ENCODE assay signal across 6 cellular contexts in the genomic region with DNA sequence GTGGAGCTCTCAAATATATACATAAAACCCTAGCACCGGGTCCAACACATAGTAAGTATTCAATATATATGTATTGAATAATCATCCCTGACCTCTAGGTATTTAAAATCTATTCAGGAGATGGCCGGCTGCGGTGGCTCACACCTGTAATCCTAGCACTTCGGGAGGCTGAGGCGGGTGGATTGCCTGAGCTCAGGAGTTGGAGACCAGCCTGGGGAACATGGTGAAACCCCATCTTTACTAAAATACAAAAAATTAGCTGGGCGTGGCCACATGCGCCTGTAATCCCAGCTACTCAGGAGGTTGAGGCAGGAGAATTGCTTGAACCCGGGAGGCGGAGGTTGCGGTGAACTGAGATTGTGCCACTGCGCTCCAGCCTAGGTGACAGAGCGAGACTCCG. TPM values are rescaled to one million over a fixed set of nuclear protein-coding genes. Genes with fewer than 3 reads are reported as not detected.
DNase-seq lines count a peak whose midpoint lies in the region; ATAC-seq, FAIRE-seq and TF ChIP-seq lines count a peak whose summit lies in the region.
"Not testable (repeated sequence)": the region's sequence is repeated elsewhere in the genome, so short reads cannot be mapped to it uniquely, and the experiment has no call there.

No MANE protein-coding gene starts in this region.

- H3K36me3 ChIP-seq in SU-DHL-6 (ENCODE audit: low read length); astrocyte (ENCODE audit: insufficient read depth, low read length); thoracic aorta: not testable (repeated sequence)
- H3K36me3 ChIP-seq in heart left ventricle, result peaks cover 0 to 11% (median 0%) of the 10 kb centered on the region in 9 donors

- H4K20me1 ChIP-seq in SU-DHL-6 (ENCODE audit: low read depth, low read length); astrocyte (ENCODE audit: insufficient read depth, low read length): not testable (repeated sequence)

- not testable (repeated sequence) for H3K36me3 Mint-ChIP-seq in astrocyte (ENCODE audit: low read depth, unreplicated experiment); natural killer cell treated with Interleukin-12 subunit alpha and Interleukin-12 subunit beta and Interleukin-15 and Interleukin-18, amount 100 ng/mL, for 72 hours

- 77 to 84% (median 81%) methylated on average over 13 of the region's 13 CpGs for WGBS in heart left ventricle, 4 donors

- not testable (repeated sequence) for ATAC-seq in heart left ventricle; natural killer cell treated with Interleukin-12 subunit alpha and Interleukin-12 subunit beta and Interleukin-15 and Interleukin-18, amount 100 ng/mL, for 72 hours; thoracic aorta (ENCODE audit: insufficient number of reproducible peaks, low FRiP score, low read depth)

- not testable (repeated sequence) for H3K27me3 ChIP-seq in SU-DHL-6 (ENCODE audit: low read length); astrocyte (ENCODE audit: insufficient read depth, low read length); heart left ventricle; thoracic aorta (replicated peaks; ENCODE audit: insufficient read depth)

- H3K4me3 ChIP-seq in GM12875 (ENCODE audit: low read depth, low read length) (peak overlapping the region; percentile 76), SU-DHL-6 (ENCODE audit: insufficient read depth, low read length, poor library complexity, severe bottlenecking) (peak overlapping the region; percentile 60), heart left ventricle (peak overlapping the region in 6 of 12 donors; percentile 26 to 93 (median 56)), thoracic aorta (peak overlapping the region; percentile 86)
- H3K4me3 ChIP-seq in astrocyte (ENCODE audit: insufficient read depth, low read depth, low read length), result not testable (repeated sequence)

- peak overlapping the region; percentile 95 for H3K4me2 ChIP-seq in SU-DHL-6 (ENCODE audit: low read depth, low read length, poor library complexity, severe bottlenecking)
- H3K4me2 ChIP-seq in astrocyte (ENCODE audit: low read length), result peak overlapping the region; percentile 80

- H3K27ac Mint-ChIP-seq in astrocyte (ENCODE audit: unreplicated experiment), result peak overlapping the region; percentile 53
- H3K27ac Mint-ChIP-seq in natural killer cell treated with Interleukin-12 subunit alpha and Interleukin-12 subunit beta and Interleukin-15 and Interleukin-18, amount 100 ng/mL, for 72 hours, result peak overlapping the region; percentile 96 to 98

- H3K27ac ChIP-seq in SU-DHL-6 (ENCODE audit: low read depth, low read length), result peak overlapping the region; percentile 87
- H3K27ac ChIP-seq in astrocyte (ENCODE audit: low read depth, low read length), result peak overlapping the region; percentile 34
- peak overlapping the region; percentile 44 to 100 (median 96) for H3K27ac ChIP-seq in heart left ventricle
- H3K27ac ChIP-seq in thoracic aorta, result peak overlapping the region in 1 of 2 donors; percentile 97

- FAIRE-seq in astrocyte (lab: Jason Lieb, UNC), result not testable (repeated sequence)

- H3K4me1 ChIP-seq in astrocyte (ENCODE audit: insufficient read depth, low read length) (peaks cover 39% of the 10 kb centered on the region), heart left ventricle (peaks cover 7 to 73% (median 50%) of the 10 kb centered on the region in 12 donors), thoracic aorta (ENCODE audit: control insufficient read depth in 1 of 2, low read depth in 2 of 2) (peaks cover 24 to 38% of the 10 kb centered on the region in 2 donors)

- intact Hi-C loops in heart left ventricle (cut with DNase I), result loop anchor here in 3 of 10 donors (5.0 to 10.0 kb wide), 3 partner anchors 66 to 1012 kb away; partner anchors contain the start of genes ATF6B (in 1 of the 3), HSD17B8 (in 1 of the 3), RING1 (in 1 of the 3) and RXRB (in 1 of the 3)

- not testable (repeated sequence) for H3K9me3 ChIP-seq in SU-DHL-6 (ENCODE audit: insufficient read depth, low read length); astrocyte (ENCODE audit: insufficient read depth, low read depth, low read length); heart left ventricle; thoracic aorta

- not testable (repeated sequence) for H3K9me2 ChIP-seq in SU-DHL-6 (replicated peaks; ENCODE audit: insufficient read depth, low read length)

- TF ChIP-seq POLR2A in heart left ventricle (IDR thresholded peaks at IDR 0.05), result not testable (repeated sequence)

- peak overlapping the region; percentile 50 for H3K4me3 Mint-ChIP-seq in astrocyte (ENCODE audit: unreplicated experiment)
- peak overlapping the region; percentile 90 for H3K4me3 Mint-ChIP-seq in natural killer cell treated with Interleukin-12 subunit alpha and Interleukin-12 subunit beta and Interleukin-15 and Interleukin-18, amount 100 ng/mL, for 72 hours

- not testable (repeated sequence) for H3K27me3 Mint-ChIP-seq in astrocyte (ENCODE audit: low read depth, unreplicated experiment); natural killer cell treated with Interleukin-12 subunit alpha and Interleukin-12 subunit beta and Interleukin-15 and Interleukin-18, amount 100 ng/mL, for 72 hours

- H3K79me2 ChIP-seq in SU-DHL-6 (ENCODE audit: insufficient read depth, low read length), result peaks cover 30% of the 10 kb centered on the region
- peaks cover 25% of the 10 kb centered on the region for H3K79me2 ChIP-seq in astrocyte (ENCODE audit: insufficient read depth, low read length)

- peaks cover 28% of the 10 kb centered on the region for H3K4me1 Mint-ChIP-seq in astrocyte (ENCODE audit: low read depth, unreplicated experiment)
- peaks cover 58 to 60% of the 10 kb centered on the region in 2 donors for H3K4me1 Mint-ChIP-seq in natural killer cell treated with Interleukin-12 subunit alpha and Interleukin-12 subunit beta and Interleukin-15 and Interleukin-18, amount 100 ng/mL, for 72 hours (ENCODE audit: low read depth in 2 of 2)

- H2AFZ ChIP-seq in SU-DHL-6 (ENCODE audit: low read depth, low read length, severe bottlenecking) (peak overlapping the region; percentile 66), astrocyte (ENCODE audit: low read depth, low read length) (peak overlapping the region; percentile 54)

- not testable (repeated sequence) for TF ChIP-seq CTCF in GM12875 (IDR thresholded peaks at IDR 0.05; ENCODE audit: borderline replicate concordance, insufficient read depth, low read depth, low read length); SU-DHL-6 (IDR thresholded peaks at IDR 0.05; ENCODE audit: insufficient read depth, low read length, poor library complexity, severe bottlenecking); astrocyte (IDR thresholded peaks at IDR 0.05; ENCODE audit: insufficient read depth, low read depth, low read length); heart left ventricle (IDR thresholded peaks at IDR 0.05); thoracic aorta (IDR thresholded peaks at IDR 0.05)

- peaks cover 47% of the 10 kb centered on the region for H3F3A ChIP-seq in SU-DHL-6 (ENCODE audit: insufficient read depth)

- H3K9me3 Mint-ChIP-seq in astrocyte (ENCODE audit: unreplicated experiment); natural killer cell treated with Interleukin-12 subunit alpha and Interleukin-12 subunit beta and Interleukin-15 and Interleukin-18, amount 100 ng/mL, for 72 hours: not testable (repeated sequence)

- DNase-seq in astrocyte (ENCODE audit: low read depth); heart left ventricle; natural killer cell treated with Interleukin-12 subunit alpha and Interleukin-12 subunit beta and Interleukin-15 and Interleukin-18, amount 100 ng/mL, for 72 hours (ENCODE audit: low spot score); thoracic aorta (ENCODE audit: low spot score): not testable (repeated sequence)

- peak overlapping the region; percentile 91 for H3K9ac ChIP-seq in SU-DHL-6 (ENCODE audit: low read length)
- peak overlapping the region; percentile 33 for H3K9ac ChIP-seq in astrocyte (ENCODE audit: low read length)

RNA-seq across cellular contexts. Expression of gene GPSM3, which starts 0.7 kb away (rescaled TPM):
- total RNA-seq in astrocyte (9.6 and 10.2 TPM in 2 replicates), heart left ventricle (10 to 100 TPM in 2 of 9 donors, 1 to 10 TPM in 7; 1.6 to 41.0 (median 3.8) TPM), thoracic aorta (10 to 100 TPM; 11.9 to 22.2 TPM)
- polyA plus RNA-seq in heart left ventricle, result 1 to 10 TPM; 2.9 to 5.5 TPM
- 100 to 1,000 TPM; 131 to 143 TPM for total RNA-seq in natural killer cell treated with Interleukin-12 subunit alpha and Interleukin-12 subunit beta and Interleukin-15 and Interleukin-18, amount 100 ng/mL, for 72 hours

RNA-seq across cellular contexts. Expression of gene PBX2, which starts 3.1 kb away (rescaled TPM):
- 80.7 and 83.7 TPM in 2 replicates for total RNA-seq in astrocyte
- 10 to 100 TPM; 25.3 to 60.4 (median 39.7) TPM for total RNA-seq in heart left ventricle
- polyA plus RNA-seq in heart left ventricle, result 10 to 100 TPM; 35.7 to 42.1 TPM
- 10 to 100 TPM; 64.1 to 89.4 TPM for total RNA-seq in natural killer cell treated with Interleukin-12 subunit alpha and Interleukin-12 subunit beta and Interleukin-15 and Interleukin-18, amount 100 ng/mL, for 72 hours
- 10 to 100 TPM; 35.7 to 59.4 TPM for total RNA-seq in thoracic aorta

RNA-seq across cellular contexts. Expression of gene AGER, which starts 9.0 kb away (rescaled TPM):
- total RNA-seq in astrocyte (7.5 and 9.9 TPM in 2 replicates), heart left ventricle (1 to 10 TPM in 6 of 9 donors, under 1 TPM in 2, not detected in 1; 0.69 to 5.7 (median 2.2) TPM), thoracic aorta (1 to 10 TPM; 1.8 to 3.8 TPM)
- polyA plus RNA-seq in heart left ventricle, result 1 to 10 TPM; 1.4 to 1.6 TPM
- total RNA-seq in natural killer cell treated with Interleukin-12 subunit alpha and Interleukin-12 subunit beta and Interleukin-15 and Interleukin-18, amount 100 ng/mL, for 72 hours, result 10 to 100 TPM; 15.0 to 29.7 TPM

RNA-seq across cellular contexts. Expression of gene RNF5, which starts 14.9 kb away (rescaled TPM):
- 59.0 and 60.0 TPM in 2 replicates for total RNA-seq in astrocyte
- 100 to 1,000 TPM in 2 of 9 donors, 10 to 100 TPM in 7; 62.7 to 136 (median 84.5) TPM for total RNA-seq in heart left ventricle
- polyA plus RNA-seq in heart left ventricle, result 100 to 1,000 TPM in 1 of 2 donors, 10 to 100 TPM in 1; 95.1 to 132 TPM
- 10 to 100 TPM; 41.0 to 53.3 TPM for total RNA-seq in natural killer cell treated with Interleukin-12 subunit alpha and Interleukin-12 subunit beta and Interleukin-15 and Interleukin-18, amount 100 ng/mL, for 72 hours
- total RNA-seq in thoracic aorta, result 10 to 100 TPM; 63.5 to 68.4 TPM

RNA-seq across cellular contexts. Expression of gene AGPAT1, which starts 17.2 kb away (rescaled TPM):
- total RNA-seq in astrocyte, result 94.8 and 98.1 TPM in 2 replicates
- total RNA-seq in heart left ventricle, result 10 to 100 TPM; 45.5 to 61.7 (median 51.0) TPM
- 10 to 100 TPM; 43.5 to 79.1 TPM for polyA plus RNA-seq in heart left ventricle
- total RNA-seq in natural killer cell treated with Interleukin-12 subunit alpha and Interleukin-12 subunit beta and Interleukin-15 and Interleukin-18, amount 100 ng/mL, for 72 hours, result 10 to 100 TPM; 39.2 to 43.0 TPM
- total RNA-seq in thoracic aorta, result 10 to 100 TPM; 43.0 to 53.1 TPM
